In genomic region chr13:97262058-97262457, GRCh38 we compare ENCODE assay signal across 11 cellular contexts. TPM values are rescaled to one million over a fixed set of nuclear protein-coding genes. Genes with fewer than 3 reads are reported as not detected.
DNase-seq lines count a peak whose midpoint lies in the region; ATAC-seq lines count a peak whose summit lies in the region.
"Had no signal": no experiment of that assay in that cellular context is flagged by ENCODE, and none has a peak within 500 bp of the region (broad histone marks: within the 10 kb centered on the region; RNA-seq: fewer than 3 reads in every experiment).

No MANE protein-coding gene starts in this region.

- no peak overlapping the region for H3K4me3 ChIP-seq in right cardiac atrium (ENCODE audit: low read length)
- H3K4me3 ChIP-seq: SJSA1 had no signal

- no peak for ATAC-seq in activated T-cell treated with anti-CD3 and anti-CD28 coated beads, Interleukin-2, amount 50 U/mL, for 4 hours
- peak in 1 of 2 donors; percentile 23 for ATAC-seq in activated T-cell treated with anti-CD3 and anti-CD28 coated beads, Interleukin-2, amount 50 U/mL, for 72 hours (replicated peaks in 1 of 2)
- ATAC-seq in right cardiac atrium = no peak
- peak; percentile 3 to 19 for ATAC-seq in stimulated activated naive B cell treated with anti-CD40 and anti-IgM and Interleukin-4, amounts not matched to agents 10 μg/mL and 1 μg/mL and 100 μg/mL, for 72 hours (replicated peaks)
- ATAC-seq in GM19452 (IDR thresholded peaks at IDR 0.05; ENCODE audit: unreplicated experiment) = no peak
- no peak for ATAC-seq in GM18519 (IDR thresholded peaks at IDR 0.05; ENCODE audit: low FRiP score, unreplicated experiment)

- intact Hi-C loops in right cardiac atrium (cut with DNase I) = no loop called here

- peaks cover 49% of the 10 kb centered on the region for H3K4me1 ChIP-seq in right cardiac atrium (ENCODE audit: control insufficient read depth, insufficient read depth, low read length)

- peaks cover 16% of the 10 kb centered on the region for H3K36me3 Mint-ChIP-seq in activated T-cell treated with anti-CD3 and anti-CD28 coated beads, Interleukin-2, amount 50 U/mL, for 4 hours (ENCODE audit: insufficient read depth)
- peaks cover 4 to 16% of the 10 kb centered on the region in 2 donors for H3K36me3 Mint-ChIP-seq in activated T-cell treated with anti-CD3 and anti-CD28 coated beads, Interleukin-2, amount 50 U/mL, for 72 hours (ENCODE audit: insufficient read depth in 2 of 2)
- H3K36me3 Mint-ChIP-seq in stimulated activated naive B cell treated with anti-CD40 and anti-IgM and Interleukin-4, amounts not matched to agents 10 μg/mL and 1 μg/mL and 100 μg/mL, for 72 hours = peaks cover 6 to 26% of the 10 kb centered on the region in 2 donors

- no peaks in the 10 kb centered on the region for H3K9me3 ChIP-seq in right cardiac atrium (ENCODE audit: control insufficient read depth, low read length)
- H3K9me3 ChIP-seq: SJSA1 had no signal

- 65% methylated on average over 8 of the region's 8 CpGs for whole genome bisulfite sequencing in right cardiac atrium

- H3K4me1 Mint-ChIP-seq in activated T-cell treated with anti-CD3 and anti-CD28 coated beads, Interleukin-2, amount 50 U/mL, for 4 hours (ENCODE audit: low read depth) = peaks cover 60% of the 10 kb centered on the region
- peaks cover 62% of the 10 kb centered on the region for H3K4me1 Mint-ChIP-seq in activated T-cell treated with anti-CD3 and anti-CD28 coated beads, Interleukin-2, amount 50 U/mL, for 72 hours (ENCODE audit: low read depth)
- H3K4me1 Mint-ChIP-seq in stimulated activated naive B cell treated with anti-CD40 and anti-IgM and Interleukin-4, amounts not matched to agents 10 μg/mL and 1 μg/mL and 100 μg/mL, for 72 hours = peaks cover 49 to 62% of the 10 kb centered on the region in 2 donors

- peak overlapping the region; percentile 1 for H3K4me3 Mint-ChIP-seq in activated T-cell treated with anti-CD3 and anti-CD28 coated beads, Interleukin-2, amount 50 U/mL, for 4 hours
- peak overlapping the region; percentile 61 to 81 for H3K4me3 Mint-ChIP-seq in activated T-cell treated with anti-CD3 and anti-CD28 coated beads, Interleukin-2, amount 50 U/mL, for 72 hours
- H3K4me3 Mint-ChIP-seq in stimulated activated naive B cell treated with anti-CD40 and anti-IgM and Interleukin-4, amounts not matched to agents 10 μg/mL and 1 μg/mL and 100 μg/mL, for 72 hours = no peak overlapping the region

- peak overlapping the region; percentile 75 for H3K27ac ChIP-seq in right cardiac atrium (ENCODE audit: low read length)
- H3K27ac ChIP-seq: SJSA1 had no signal

- DNase-seq in activated T-cell treated with anti-CD3 and anti-CD28 coated beads, Interleukin-2, amount 50 U/mL, for 4 hours = no peak
- DNase-seq in activated T-cell treated with anti-CD3 and anti-CD28 coated beads for 4 hours (no peak), right cardiac atrium (peak in 1 of 3 donors; percentile 35), retina (no peak)
- peak in 1 of 2 donors; percentile 19 for DNase-seq in activated T-cell treated with anti-CD3 and anti-CD28 coated beads, Interleukin-2, amount 50 U/mL, for 72 hours
- DNase-seq in stimulated activated naive B cell treated with anti-CD40 and anti-IgM and Interleukin-4, amounts not matched to agents 10 μg/mL and 1 μg/mL and 100 μg/mL, for 72 hours = no peak
- DNase-seq: NCI-H446 treated with DMSO at 0.1 percent for 48 hours had no signal

- no peaks in the 10 kb centered on the region for H3K27me3 Mint-ChIP-seq in activated T-cell treated with anti-CD3 and anti-CD28 coated beads, Interleukin-2, amount 50 U/mL, for 4 hours (ENCODE audit: low read depth)
- no peaks in the 10 kb centered on the region for H3K27me3 Mint-ChIP-seq in activated T-cell treated with anti-CD3 and anti-CD28 coated beads, Interleukin-2, amount 50 U/mL, for 72 hours (ENCODE audit: low read depth)
- no peaks in the 10 kb centered on the region for H3K27me3 Mint-ChIP-seq in stimulated activated naive B cell treated with anti-CD40 and anti-IgM and Interleukin-4, amounts not matched to agents 10 μg/mL and 1 μg/mL and 100 μg/mL, for 72 hours
- H3K27me3 Mint-ChIP-seq: progenitor cell of endocrine pancreas had no signal

- H3K9me3 Mint-ChIP-seq in activated T-cell treated with anti-CD3 and anti-CD28 coated beads, Interleukin-2, amount 50 U/mL, for 4 hours = no peaks in the 10 kb centered on the region
- H3K9me3 Mint-ChIP-seq in activated T-cell treated with anti-CD3 and anti-CD28 coated beads, Interleukin-2, amount 50 U/mL, for 72 hours = peaks cover 0 to 2% of the 10 kb centered on the region in 2 donors
- H3K9me3 Mint-ChIP-seq in stimulated activated naive B cell treated with anti-CD40 and anti-IgM and Interleukin-4, amounts not matched to agents 10 μg/mL and 1 μg/mL and 100 μg/mL, for 72 hours = peaks cover 0 to under 1% of the 10 kb centered on the region in 2 donors

- no peaks in the 10 kb centered on the region for H3K27me3 ChIP-seq in right cardiac atrium (ENCODE audit: control insufficient read depth, insufficient read depth)
- H3K27me3 ChIP-seq: SJSA1 had no signal

- H3K27ac Mint-ChIP-seq in activated T-cell treated with anti-CD3 and anti-CD28 coated beads, Interleukin-2, amount 50 U/mL, for 72 hours = no peak overlapping the region
- H3K27ac Mint-ChIP-seq in stimulated activated naive B cell treated with anti-CD40 and anti-IgM and Interleukin-4, amounts not matched to agents 10 μg/mL and 1 μg/mL and 100 μg/mL, for 72 hours = no peak overlapping the region

RNA-seq across cellular contexts. Expression of gene MBNL2, which starts 39.9 kb away (rescaled TPM):
- 10 to 100 TPM; 10.3 to 11.7 (median 11.4) TPM for total RNA-seq in activated T-cell treated with anti-CD3 and anti-CD28 coated beads, Interleukin-2, amount 50 U/mL, for 4 hours
- total RNA-seq in activated T-cell treated with anti-CD3 and anti-CD28 coated beads, Interleukin-2, amount 50 U/mL, for 72 hours = 10 to 100 TPM; 14.9 to 26.9 TPM
- total RNA-seq in right cardiac atrium = 10 to 100 TPM; 71.8 to 89.6 (median 76.2) TPM
- 23.2 TPM for polyA plus RNA-seq in right cardiac atrium

Comparison
In these comparisons a context has a peak if more than half of its experiments do, and no peak if none do; other contexts are left out.
1. ATAC-seq: peak in stimulated activated naive B cell treated with anti-CD40 and anti-IgM and Interleukin-4, amounts not matched to agents 10 μg/mL and 1 μg/mL and 100 μg/mL, for 72 hours (2 of 2); none in activated T-cell treated with anti-CD3 and anti-CD28 coated beads, Interleukin-2, amount 50 U/mL, for 4 hours (0 of 2), right cardiac atrium (0 of 2), GM19452 (single experiment) and GM18519 (single experiment).
2. H3K4me3 Mint-ChIP-seq: peak in activated T-cell treated with anti-CD3 and anti-CD28 coated beads, Interleukin-2, amount 50 U/mL, for 4 hours (single experiment) and activated T-cell treated with anti-CD3 and anti-CD28 coated beads, Interleukin-2, amount 50 U/mL, for 72 hours (2 of 2); none in stimulated activated naive B cell treated with anti-CD40 and anti-IgM and Interleukin-4, amounts not matched to agents 10 μg/mL and 1 μg/mL and 100 μg/mL, for 72 hours (0 of 2).